17 cellular contexts compared by ENCODE assay signal in the genomic region with DNA sequence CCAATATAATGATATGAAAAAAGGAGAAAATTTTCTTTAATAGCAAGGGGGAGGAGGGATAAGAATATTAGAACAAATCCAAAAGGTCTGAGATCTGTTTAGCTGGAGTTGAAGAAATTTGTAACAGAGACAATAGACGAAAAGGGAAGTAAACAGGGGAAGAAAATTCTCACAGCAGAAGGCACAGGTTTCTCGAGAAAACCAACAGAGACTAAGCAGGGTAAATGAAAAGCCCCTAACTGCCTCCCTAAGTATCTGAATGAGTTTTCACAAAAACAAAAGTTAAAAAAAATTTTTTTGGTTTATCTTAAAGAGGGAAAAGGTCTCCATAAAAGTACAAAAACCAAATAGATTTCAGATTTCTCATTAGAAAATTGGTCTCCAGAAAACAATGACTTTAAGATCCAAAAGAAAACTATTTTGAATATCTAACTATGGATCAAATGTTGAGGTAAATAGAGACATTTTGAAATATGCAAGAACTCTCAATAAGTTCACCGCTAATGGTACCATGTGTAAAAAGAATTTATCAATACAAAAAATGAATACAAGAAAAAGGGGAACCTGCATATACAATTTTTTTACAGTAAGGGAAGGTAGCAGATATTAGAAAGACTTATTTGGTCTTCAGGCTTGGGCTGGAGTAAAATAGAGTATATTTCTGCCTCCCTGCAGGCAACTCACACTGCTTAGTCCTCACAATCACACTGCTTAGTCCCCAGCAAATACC. TPM values are rescaled to one million over a fixed set of nuclear protein-coding genes. Genes with fewer than 3 reads are reported as not detected.
A peak's percentile ranks its signal among the peaks of the same experiment; 100 is the strongest.
DNase-seq lines count a peak whose midpoint lies in the region; ATAC-seq and TF ChIP-seq lines count a peak whose summit lies in the region.
"Had no signal": no experiment of that assay in that cellular context is flagged by ENCODE, and none has a peak within 500 bp of the region (broad histone marks: within the 10 kb centered on the region; RNA-seq: fewer than 3 reads in every experiment).

No MANE protein-coding gene starts in this region.

- peaks cover 61% of the 10 kb centered on the region for H3K36me3 Mint-ChIP-seq in activated B cell treated with CpG ODN at 0.5 μM for 24 hours (ENCODE audit: low read depth)

- peaks cover 0 to 3% of the 10 kb centered on the region in 2 donors for H3K36me3 ChIP-seq in thyroid gland
- H3K36me3 ChIP-seq: adrenal gland, uterus had no signal

- no peak overlapping the region for H3K4me3 Mint-ChIP-seq in activated B cell treated with CpG ODN at 0.5 μM for 24 hours
- H3K4me3 Mint-ChIP-seq: activated CD8-positive, alpha-beta memory T cell treated with anti-CD3 and anti-CD28 coated beads, Interleukin-2, amount 10 ng/mL, durations not matched to agents 7 days and 5 days; neural progenitor cell had no signal

- H3K9me3 Mint-ChIP-seq in activated B cell treated with CpG ODN at 0.5 μM for 24 hours = no peaks in the 10 kb centered on the region
- H3K9me3 Mint-ChIP-seq: neural progenitor cell had no signal

- no peaks in the 10 kb centered on the region for H3K9me3 ChIP-seq in thyroid gland
- H3K9me3 ChIP-seq: adrenal gland, BLaER1, uterus had no signal

- CTCF ChIA-PET in activated B cell treated with CpG ODN at 0.5 μM for 24 hours (lab: Charles Lee) = no interaction called here

- ATAC-seq in GM18517 (IDR thresholded peaks at IDR 0.05; ENCODE audit: unreplicated experiment) = peak; percentile 76
- ATAC-seq in GM21390 (IDR thresholded peaks at IDR 0.05; ENCODE audit: unreplicated experiment) = peak; percentile 84
- peak; percentile 81 for ATAC-seq in HG03039 (IDR thresholded peaks at IDR 0.05; ENCODE audit: unreplicated experiment)
- no peak for ATAC-seq in activated B cell treated with CpG ODN at 0.5 μM for 24 hours (ENCODE audit: low read depth)
- ATAC-seq: activated CD8-positive, alpha-beta memory T cell treated with anti-CD3 and anti-CD28 coated beads, Interleukin-2, amount 10 ng/mL, durations not matched to agents 7 days and 5 days; left lobe of liver had no signal

- H3K27me3 Mint-ChIP-seq in activated B cell treated with CpG ODN at 0.5 μM for 24 hours = no peaks in the 10 kb centered on the region
- H3K27me3 Mint-ChIP-seq: activated CD8-positive, alpha-beta memory T cell treated with anti-CD3 and anti-CD28 coated beads, Interleukin-2, amount 10 ng/mL, durations not matched to agents 7 days and 5 days had no signal

- no peaks in the 10 kb centered on the region for H3K4me1 ChIP-seq in thyroid gland
- H3K4me1 ChIP-seq: adrenal gland, BLaER1, neural progenitor cell, uterus had no signal

- no peaks in the 10 kb centered on the region for H3K27me3 ChIP-seq in thyroid gland
- H3K27me3 ChIP-seq: adrenal gland, BLaER1, neural progenitor cell, uterus had no signal

- WGBS in thyroid gland, 2 donors = 58 to 65% methylated on average over 3 of the region's 3 CpGs

- no peak overlapping the region for H3K4me3 ChIP-seq in thyroid gland (replicated peaks in 1 of 3)
- H3K4me3 ChIP-seq: adrenal gland, BLaER1, neural progenitor cell, skin epidermis, uterus had no signal

- peaks cover 7% of the 10 kb centered on the region for H3K4me1 Mint-ChIP-seq in activated B cell treated with CpG ODN at 0.5 μM for 24 hours
- H3K4me1 Mint-ChIP-seq: neural progenitor cell had no signal

- DNase-seq in activated B cell treated with CpG ODN at 0.5 μM for 24 hours = no peak
- no peak for DNase-seq in GDM1 (lab: John Stamatoyannopoulos, UW)
- no peak for DNase-seq in effector CD8-positive, alpha-beta T cell (lab: John Stamatoyannopoulos, UW)
- no peak for DNase-seq in NCI-H128 (lab: John Stamatoyannopoulos, UW; ENCODE audit: unreplicated experiment)
- no peak for DNase-seq in thyroid gland
- DNase-seq: activated CD8-positive, alpha-beta memory T cell treated with anti-CD3 and anti-CD28 coated beads, Interleukin-2, amount 10 ng/mL, durations not matched to agents 7 days and 5 days; adrenal gland; IMR-90; NCI-H2081 treated with DMSO at 0.1 percent for 48 hours; uterus had no signal

- TF ChIP-seq POLR2A in thyroid gland (IDR thresholded peaks at IDR 0.05) = no peak

- POLR2A ChIA-PET in activated B cell treated with CpG ODN at 0.5 μM for 24 hours (lab: Charles Lee) = no interaction called here

- intact Hi-C loops in activated B cell treated with CpG ODN at 0.5 μM for 24 hours (cut with micrococcal nuclease) = loop anchor here (2.0 to 5.0 kb wide), 2 partner anchors 14 to 36 kb away; no protein-coding TSS in a partner anchor
- intact Hi-C loops in thyroid gland (cut with DNase I) = no loop called here

- peak overlapping the region; percentile 53 for H3K27ac Mint-ChIP-seq in activated B cell treated with CpG ODN at 0.5 μM for 24 hours
- H3K27ac Mint-ChIP-seq: neural progenitor cell had no signal

- H3K27ac ChIP-seq in thyroid gland = no peak overlapping the region
- H3K27ac ChIP-seq: adrenal gland, BLaER1, neural progenitor cell, skin epidermis, uterus had no signal

- TF ChIP-seq CTCF in activated B cell treated with CpG ODN at 0.5 μM for 24 hours (IDR thresholded peaks at IDR 0.05) (no peak), thyroid gland (IDR thresholded peaks at IDR 0.05) (no peak)

RNA-seq across cellular contexts. Expression of a gene that starts 23.9 kb away (rescaled TPM):
- total RNA-seq in activated B cell treated with CpG ODN at 0.5 μM for 24 hours (0.59 and 0.84 TPM in 2 replicates), thyroid gland (1 to 10 TPM; 1.6 to 2.6 (median 2.0) TPM)
